In genomic region chr13:111049791-111050538, GRCh38 we compare ENCODE assay signal across 9 cellular contexts.
A peak's percentile ranks its signal among the peaks of the same experiment; 100 is the strongest.
DNase-seq lines count a peak whose midpoint lies in the region; ATAC-seq and TF ChIP-seq lines count a peak whose summit lies in the region.
"Had no signal": no experiment of that assay in that cellular context is flagged by ENCODE, and none has a peak within 500 bp of the region (broad histone marks: within the 10 kb centered on the region; RNA-seq: fewer than 3 reads in every experiment).

No MANE protein-coding gene starts in this region.

- no TSS peak for BruUV-seq in MCF 10A (replicated peaks; lab: Mats Ljungman, UMichigan)

- H3K9me3 ChIP-seq in HEK293 (ENCODE audit: control insufficient read depth, insufficient read depth, low read depth, low read length) (no peaks in the 10 kb centered on the region), right lobe of liver (no peaks in the 10 kb centered on the region)

- TF ChIP-seq POLR2A in right lobe of liver (IDR thresholded peaks at IDR 0.05), result no peak

- H3K36me3 ChIP-seq in HEK293 (ENCODE audit: control insufficient read depth in 2 of 2, insufficient read depth in 1 of 2, low read length in 2 of 2), result no peaks in the 10 kb centered on the region
- H3K36me3 ChIP-seq in right lobe of liver, result no peaks in the 10 kb centered on the region

- CTCF ChIA-PET in HEK293 (lab: Yijun Ruan, JAX), result interaction anchor here (0.5 to 1.3 kb wide), 3 partner anchors 105 to 595 kb away, joined by 3 to 4 read pairs (median 3); no protein-coding TSS in a partner anchor
- CTCF ChIA-PET in MCF 10A (lab: Yijun Ruan, JAX), result interaction anchor here (0.6 to 6.8 kb wide), 19 partner anchors 8 to 644 kb away, joined by 3 to 66 read pairs (median 3); no protein-coding TSS in a partner anchor

- ATAC-seq in right lobe of liver, result peak; percentile 51 to 64 (median 56)
- no peak for ATAC-seq in HG03565 (IDR thresholded peaks at IDR 0.05; ENCODE audit: unreplicated experiment)

- no peaks in the 10 kb centered on the region for H3K4me1 ChIP-seq in HEK293 (ENCODE audit: control insufficient read depth, insufficient read depth, low read length)
- no peaks in the 10 kb centered on the region for H3K4me1 ChIP-seq in right lobe of liver

- no peaks in the 10 kb centered on the region for H3K27me3 ChIP-seq in right lobe of liver

- H3K4me1 Mint-ChIP-seq in MCF 10A (ENCODE audit: insufficient read depth, unreplicated experiment), result peaks cover 5% of the 10 kb centered on the region

- POLR2A ChIA-PET in HEK293 (lab: Yijun Ruan, JAX) (no interaction called here), MCF 10A (lab: Yijun Ruan, JAX) (interaction anchor here (1.3 kb wide), 1 partner anchor 135 kb away, joined by 3 read pairs; the partner anchor contains the start of gene ANKRD10)

- no peaks in the 10 kb centered on the region for H3K36me3 Mint-ChIP-seq in MCF 10A (ENCODE audit: insufficient read depth, unreplicated experiment)

- H3K27ac Mint-ChIP-seq in MCF 10A (ENCODE audit: low read depth, unreplicated experiment), result no peak overlapping the region
- H3K27ac Mint-ChIP-seq: activated B cell treated with CpG ODN at 0.5 μM for 24 hours had no signal

- intact Hi-C loops in MCF 10A (cut with micrococcal nuclease), result loop anchor here (1.0 to 10.0 kb wide), 3 partner anchors 106 to 335 kb away; partner anchors contain the start of genes ANKRD10 and ING1
- intact Hi-C loops in right lobe of liver (cut with DNase I), result loop anchor here in 1 of 2 donors (10.0 kb wide), 2 partner anchors 115 to 455 kb away; no protein-coding TSS in a partner anchor

- H3K9me3 Mint-ChIP-seq in MCF 10A (ENCODE audit: unreplicated experiment), result no peaks in the 10 kb centered on the region
- H3K9me3 Mint-ChIP-seq: activated B cell treated with CpG ODN at 0.5 μM for 24 hours had no signal

- no peak overlapping the region for H3K4me3 ChIP-seq in AG10803 (ENCODE audit: low read length)
- H3K4me3 ChIP-seq in HEK293 (ENCODE audit: low read depth, low read length), result no peak overlapping the region
- no peak overlapping the region for H3K4me3 ChIP-seq in right lobe of liver

- no peak overlapping the region for H3K4me3 Mint-ChIP-seq in MCF 10A (ENCODE audit: unreplicated experiment)
- H3K4me3 Mint-ChIP-seq: activated B cell treated with CpG ODN at 0.5 μM for 24 hours had no signal

- H3K27ac ChIP-seq in HEK293 (ENCODE audit: extremely low read depth, low read depth, low read length) (no peak overlapping the region), right lobe of liver (no peak overlapping the region)

- H3K27me3 Mint-ChIP-seq in MCF 10A (ENCODE audit: insufficient read depth, unreplicated experiment), result peaks cover 17% of the 10 kb centered on the region

- peak; percentile 34 for DNase-seq in AG10803 (ENCODE audit: low read depth)
- DNase-seq in MCF 10A (ENCODE audit: unreplicated experiment), result peak; percentile 34
- no peak for DNase-seq in right lobe of liver
- no peak for DNase-seq in NAMALWA (ENCODE audit: low spot score)
- DNase-seq in H4 (ENCODE audit: low spot score), result no peak
- no peak for DNase-seq in GDM1 (lab: John Stamatoyannopoulos, UW)
- DNase-seq: activated B cell treated with CpG ODN at 0.5 μM for 24 hours had no signal

- WGBS in right lobe of liver (ENCODE audit: insufficient coverage, low coverage, low lambda C conversion rate, missing lambda C conversion rate), result 56% methylated on average over 13 of the region's 19 CpGs

- TF ChIP-seq CTCF in AG10803 (conservative IDR thresholded peaks at IDR 0.05; ENCODE audit: low read length) (peak; percentile 56), HEK293 (tag by site-specific recombination; IDR thresholded peaks at IDR 0.05) (no peak), MCF 10A (IDR thresholded peaks at IDR 0.05; ENCODE audit: unreplicated experiment) (peak; percentile 48), right lobe of liver (IDR thresholded peaks at IDR 0.05) (peak; percentile 44 to 54 (median 45))

TF ChIP-seq in HEK293, 187 proteins besides CTCF, POLR2A, EP300 and RAD21:
- TF ChIP-seq, protein P1, sequence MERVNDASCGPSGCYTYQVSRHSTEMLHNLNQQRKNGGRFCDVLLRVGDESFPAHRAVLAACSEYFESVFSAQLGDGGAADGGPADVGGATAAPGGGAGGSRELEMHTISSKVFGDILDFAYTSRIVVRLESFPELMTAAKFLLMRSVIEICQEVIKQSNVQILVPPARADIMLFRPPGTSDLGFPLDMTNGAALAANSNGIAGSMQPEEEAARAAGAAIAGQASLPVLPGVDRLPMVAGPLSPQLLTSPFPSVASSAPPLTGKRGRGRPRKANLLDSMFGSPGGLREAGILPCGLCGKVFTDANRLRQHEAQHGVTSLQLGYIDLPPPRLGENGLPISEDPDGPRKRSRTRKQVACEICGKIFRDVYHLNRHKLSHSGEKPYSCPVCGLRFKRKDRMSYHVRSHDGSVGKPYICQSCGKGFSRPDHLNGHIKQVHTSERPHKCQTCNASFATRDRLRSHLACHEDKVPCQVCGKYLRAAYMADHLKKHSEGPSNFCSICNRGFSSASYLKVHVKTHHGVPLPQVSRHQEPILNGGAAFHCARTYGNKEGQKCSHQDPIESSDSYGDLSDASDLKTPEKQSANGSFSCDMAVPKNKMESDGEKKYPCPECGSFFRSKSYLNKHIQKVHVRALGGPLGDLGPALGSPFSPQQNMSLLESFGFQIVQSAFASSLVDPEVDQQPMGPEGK (tag by site-specific recombination; IDR thresholded peaks at IDR 0.05), result 0 out of 2 replicates have a peak, but pooled peaks have one; percentile 23
- no peak for TF ChIP-seq ZNF530 (tag by site-specific recombination; IDR thresholded peaks at IDR 0.05; ENCODE audit: low read depth)
- TF ChIP-seq, protein P2, sequence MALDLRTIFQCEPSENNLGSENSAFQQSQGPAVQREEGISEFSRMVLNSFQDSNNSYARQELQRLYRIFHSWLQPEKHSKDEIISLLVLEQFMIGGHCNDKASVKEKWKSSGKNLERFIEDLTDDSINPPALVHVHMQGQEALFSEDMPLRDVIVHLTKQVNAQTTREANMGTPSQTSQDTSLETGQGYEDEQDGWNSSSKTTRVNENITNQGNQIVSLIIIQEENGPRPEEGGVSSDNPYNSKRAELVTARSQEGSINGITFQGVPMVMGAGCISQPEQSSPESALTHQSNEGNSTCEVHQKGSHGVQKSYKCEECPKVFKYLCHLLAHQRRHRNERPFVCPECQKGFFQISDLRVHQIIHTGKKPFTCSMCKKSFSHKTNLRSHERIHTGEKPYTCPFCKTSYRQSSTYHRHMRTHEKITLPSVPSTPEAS (tag by site-specific recombination; IDR thresholded peaks at IDR 0.05), result peak; percentile 45; the same call in 1 of the 2 replicates
- peak; percentile 34; the same call in 1 of the 2 replicates for TF ChIP-seq ZNF654 (tag by site-specific recombination; IDR thresholded peaks at IDR 0.05; ENCODE audit: low read depth)
TF ChIP-seq in HEK293: peak in this region for 3.

Comparison
In these comparisons a context has a peak if more than half of its experiments do, and no peak if none do; other contexts are left out.
1. DNase-seq: peak in AG10803 (single experiment) and MCF 10A (single experiment); none in right lobe of liver (0 of 3), NAMALWA (single experiment), H4 (single experiment) and GDM1 (single experiment).